In genomic region chr6:35717449-35718353, GRCh38 we compare ENCODE assay signal across 12 cellular contexts. TPM values are rescaled to one million over a fixed set of nuclear protein-coding genes. Genes with fewer than 3 reads are reported as not detected.
DNase-seq lines count a peak whose midpoint lies in the region; ATAC-seq and TF ChIP-seq lines count a peak whose summit lies in the region.
"Had no signal": no experiment of that assay in that cellular context is flagged by ENCODE, and none has a peak within 500 bp of the region (broad histone marks: within the 10 kb centered on the region; RNA-seq: fewer than 3 reads in every experiment).

No MANE protein-coding gene starts in this region.

- no peaks in the 10 kb centered on the region for H3K9me3 ChIP-seq in WERI-Rb-1 (ENCODE audit: severe bottlenecking)
- H3K9me3 ChIP-seq: Caco-2, HAP-1, SJSA1 had no signal

- H3K4me1 Mint-ChIP-seq in activated naive CD8-positive, alpha-beta T cell (ENCODE audit: low read depth), result peaks cover 74% of the 10 kb centered on the region
- H3K4me1 Mint-ChIP-seq in mesothelial cell of epicardium, result peaks cover 40% of the 10 kb centered on the region

- H3K9me3 Mint-ChIP-seq in activated naive CD8-positive, alpha-beta T cell (ENCODE audit: low read depth), result no peaks in the 10 kb centered on the region
- H3K9me3 Mint-ChIP-seq in mesothelial cell of epicardium, result no peaks in the 10 kb centered on the region

- H3K36me3 ChIP-seq in WERI-Rb-1, result no peaks in the 10 kb centered on the region
- H3K36me3 ChIP-seq: HAP-1, SJSA1 had no signal

- POLR2A ChIA-PET in HEK293T (lab: Yijun Ruan, JAX), result interaction anchor here (1.0 kb wide), 1 partner anchor 10 kb away, joined by 6 read pairs; no protein-coding TSS in a partner anchor

- H3K27ac ChIP-seq in C4-2B, result peak overlapping the region; percentile 1; the same call in 1 of the 2 replicates
- no peak overlapping the region for H3K27ac ChIP-seq in WERI-Rb-1
- H3K27ac ChIP-seq: SJSA1 had no signal

- no peaks in the 10 kb centered on the region for H3K27me3 ChIP-seq in WERI-Rb-1 (ENCODE audit: insufficient read depth, low read depth, severe bottlenecking)
- H3K27me3 ChIP-seq: SJSA1 had no signal

- TF ChIP-seq CTCF in C4-2B (conservative IDR thresholded peaks at IDR 0.05), result no peak
- no peak for TF ChIP-seq CTCF in mesothelial cell of epicardium (IDR thresholded peaks at IDR 0.05; ENCODE audit: unreplicated experiment)
- no peak for TF ChIP-seq CTCF in WERI-Rb-1 (IDR thresholded peaks at IDR 0.05; ENCODE audit: low read depth, low read length)

- CTCF ChIA-PET in HEK293T (lab: Yijun Ruan, JAX), result no interaction called here

- peak overlapping the region; percentile 25 for H3K4me3 Mint-ChIP-seq in activated naive CD8-positive, alpha-beta T cell
- no peak overlapping the region for H3K4me3 Mint-ChIP-seq in mesothelial cell of epicardium

- H3K27me3 Mint-ChIP-seq in activated naive CD8-positive, alpha-beta T cell, result no peaks in the 10 kb centered on the region
- H3K27me3 Mint-ChIP-seq in mesothelial cell of epicardium (ENCODE audit: low read depth), result peaks cover 11% of the 10 kb centered on the region

- peak overlapping the region; percentile 86 for H3K27ac Mint-ChIP-seq in activated naive CD8-positive, alpha-beta T cell
- H3K27ac Mint-ChIP-seq in mesothelial cell of epicardium, result peak overlapping the region; percentile 89

- H3K36me3 Mint-ChIP-seq in activated naive CD8-positive, alpha-beta T cell, result no peaks in the 10 kb centered on the region
- no peaks in the 10 kb centered on the region for H3K36me3 Mint-ChIP-seq in mesothelial cell of epicardium

- peak; percentile 3 for DNase-seq in HEK293T (ENCODE audit: extremely low spot score)
- DNase-seq in mesothelial cell of epicardium (ENCODE audit: low spot score in 2 of 2, unreplicated experiment in 2 of 2), result no peak
- DNase-seq in NCI-H2029 treated with DMSO at 0.1 percent for 48 hours (lab: John Stamatoyannopoulos, UW), result no peak
- DNase-seq in WERI-Rb-1, result no peak
- no peak for DNase-seq in NCI-H1092 (lab: John Stamatoyannopoulos, UW)
- DNase-seq: Caco-2 had no signal

- no peak for ATAC-seq in GM21367 (IDR thresholded peaks at IDR 0.05; ENCODE audit: unreplicated experiment)

- H3K4me3 ChIP-seq in WERI-Rb-1 (ENCODE audit: low read depth, low read length), result no peak overlapping the region
- H3K4me3 ChIP-seq: HAP-1, SJSA1 had no signal

TF ChIP-seq in HEK293T, 16 proteins besides CTCF, POLR2A, EP300 and RAD21:
- no peak for TF ChIP-seq SP1 (IDR thresholded peaks at IDR 0.05)
- no peak for TF ChIP-seq ZNF384 (IDR thresholded peaks at IDR 0.05)
- TF ChIP-seq ELF4 (IDR thresholded peaks at IDR 0.05), result no peak
- no peak for TF ChIP-seq L3MBTL2 (conservative IDR thresholded peaks at IDR 0.05)

RNA-seq across cellular contexts. Expression of gene ARMC12, which starts 19.1 kb away (rescaled TPM):
- 3.3 to 4.9 TPM (median 4.2 TPM) in 3 replicates for total RNA-seq in mesothelial cell of epicardium
- total RNA-seq: Caco-2, SJSA1 had no signal

RNA-seq across cellular contexts. Expression of gene FKBP5, which starts 29.0 kb away (rescaled TPM):
- 7.3 to 7.6 TPM (median 7.3 TPM) in 3 replicates for total RNA-seq in mesothelial cell of epicardium

RNA-seq across cellular contexts. Expression of gene CLPSL2, which starts 58.7 kb away (rescaled TPM):
- not detected in 3 replicates for total RNA-seq in mesothelial cell of epicardium
- total RNA-seq: renal cortical epithelial cell, SJSA1 had no signal
